ENCODE assay signal across 26 cellular contexts in genomic region chr1:177789956-177790355, GRCh38.
"Had no signal": no experiment of that assay in that cellular context is flagged by ENCODE, and none has a peak within 500 bp of the region (broad histone marks: within the 10 kb centered on the region; RNA-seq: fewer than 3 reads in every experiment).

No MANE protein-coding gene starts in this region.

- DNase-seq: natural killer cell; occipital lobe; ovary; posterior cingulate gyrus; psoas muscle; right cardiac atrium; stimulated activated CD4-positive, alpha-beta T cell treated with anti-CD3 and anti-CD28 coated beads, Interleukin-15, amount 100 ng/mL, for 24 hours; stimulated activated CD4-positive, alpha-beta T cell treated with anti-CD3 and anti-CD28 coated beads, Interleukin-2, amount 100 ng/mL, for 24 hours; stimulated activated CD4-positive, alpha-beta T cell treated with anti-CD3 and anti-CD28 coated beads, Interleukin-2, amount 100 ng/mL, for 48 hours; stimulated activated CD4-positive, alpha-beta T cell treated with anti-CD3 and anti-CD28 coated beads, Interleukin-4, amount 100 ng/mL, for 24 hours; stimulated activated naive B cell treated with anti-CD40 and anti-IgM and Interleukin-4, amounts not matched to agents 10 μg/mL and 1 μg/mL and 100 μg/mL, for 72 hours; stimulated activated naive CD4-positive, alpha-beta T cell treated with Interleukin-2 at 50 U/mL for 16 hours; stomach; thyroid gland; trophoblast cell; upper lobe of left lung had no signal

- H3K9me3 ChIP-seq: ovary, psoas muscle, stomach, thoracic aorta, thyroid gland, tibial nerve, upper lobe of left lung, vagina had no signal

- H3K36me3 ChIP-seq: neural progenitor cell, ovary, stomach, thoracic aorta, thyroid gland, tibial nerve, upper lobe of left lung, vagina had no signal

- H3K79me2 ChIP-seq: parathyroid adenoma had no signal

- H3K27me3 ChIP-seq: neural progenitor cell, ovary, stomach, thyroid gland, tibial nerve, upper lobe of left lung, vagina had no signal

- H3K9ac ChIP-seq: neural progenitor cell, parathyroid adenoma had no signal

- H3K4me2 ChIP-seq: neural progenitor cell, smooth muscle cell had no signal

- H3K4me1 ChIP-seq: parathyroid adenoma, psoas muscle, stomach, tibial nerve, upper lobe of left lung, vagina had no signal

- H2AFZ ChIP-seq: neural progenitor cell, parathyroid adenoma had no signal

- FAIRE-seq: urothelium cell line had no signal

- ATAC-seq: natural killer cell; psoas muscle; right cardiac atrium; sciatic nerve; stimulated activated effector memory CD8-positive, alpha-beta T cell treated with anti-CD3 and anti-CD28 coated beads, Interleukin-12 subunit alpha, Interleukin-12 subunit beta, amount 100 ng/mL, for 72 hours; stimulated activated naive B cell treated with anti-CD40 and anti-IgM and Interleukin-4, amounts not matched to agents 10 μg/mL and 1 μg/mL and 100 μg/mL, for 72 hours had no signal

- H3K4me3 ChIP-seq: neural progenitor cell, ovary, psoas muscle, skin epidermis, smooth muscle cell, stomach, thoracic aorta, thyroid gland, tibial nerve, upper lobe of left lung, vagina had no signal

- H3K27ac ChIP-seq: neural progenitor cell, ovary, parathyroid adenoma, psoas muscle, skin epidermis, stomach, thoracic aorta, thyroid gland, tibial nerve, upper lobe of left lung, vagina had no signal
